ENCODE assay signal across 1 cellular context in the genomic region with DNA sequence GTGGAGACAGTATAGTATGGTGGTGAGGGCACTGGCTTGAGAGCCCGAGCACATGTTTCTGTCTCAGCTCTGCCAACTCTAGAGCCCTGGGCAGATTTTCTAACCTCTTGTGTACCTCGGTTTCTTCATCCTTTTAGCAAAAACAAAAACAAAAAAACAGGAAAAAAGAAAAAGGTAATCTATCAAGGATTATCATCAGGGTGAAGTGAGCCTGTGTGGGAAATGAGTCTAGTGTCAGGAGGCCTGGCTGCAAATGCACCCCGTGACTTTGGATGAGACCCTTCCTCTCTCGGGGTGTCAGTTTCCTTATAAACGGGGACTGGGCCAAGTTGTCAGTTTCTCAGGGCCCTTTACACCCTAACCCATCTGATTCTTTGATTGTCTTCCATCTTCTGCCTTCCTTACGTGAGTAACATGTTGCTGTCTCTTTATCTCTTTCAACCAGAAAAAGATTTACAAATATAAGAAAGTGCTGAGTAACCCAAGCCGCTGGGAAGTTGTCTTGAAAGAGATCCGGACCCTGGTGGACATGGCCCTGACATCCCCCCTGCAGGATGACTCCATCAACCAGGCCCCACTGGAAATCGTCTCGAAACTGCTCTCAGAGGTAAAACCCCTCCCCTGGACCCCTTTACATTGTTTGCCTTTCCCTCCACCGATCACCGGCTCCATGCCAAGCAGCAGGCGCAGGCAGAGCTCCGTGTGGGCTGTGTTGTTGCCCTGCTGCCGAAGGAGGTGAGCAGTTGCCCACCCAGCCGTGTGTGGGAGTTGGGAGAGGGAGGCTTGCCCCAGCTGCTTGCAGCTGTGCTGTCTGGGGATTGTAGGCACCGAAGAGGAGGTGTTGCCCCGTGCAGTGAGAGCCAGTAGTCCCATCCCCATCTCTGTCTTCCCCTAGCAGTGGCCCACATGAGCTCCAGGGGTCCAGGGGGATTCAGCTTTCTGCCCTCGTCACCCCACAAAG.
TF ChIP-seq lines count a peak whose summit lies in the region.

No MANE protein-coding gene starts in this region.

TF ChIP-seq in K562, 482 proteins besides CTCF, POLR2A, EP300 and RAD21 (continued from another document):
- TF ChIP-seq DPF2 (IDR thresholded peaks at IDR 0.05) (peak; percentile 96), CLOCK (CRISPR knock-in tag; IDR thresholded peaks at IDR 0.05; ENCODE audit: borderline replicate concordance) (no peak), MTA2 (IDR thresholded peaks at IDR 0.05; ENCODE audit: low read depth) (peak; percentile 70), MAZ (CRISPR knock-in tag; conservative IDR thresholded peaks at IDR 0.05 in 1 of 2, IDR thresholded peaks at IDR 0.05 in 1 of 2) (peak; percentile 45 to 57; a peak in 1 of 4 replicates), HIVEP1 (CRISPR knock-in tag; IDR thresholded peaks at IDR 0.05) (no peak; the same call in 1 of the 2 replicates), PRMT5 (CRISPR knock-in tag; IDR thresholded peaks at IDR 0.05) (no peak), RCOR1 (IDR thresholded peaks at IDR 0.05; ENCODE audit: borderline replicate concordance in 1 of 2, low read depth in 2 of 2, low read length in 2 of 2) (peak; percentile 79 to 92; a peak in 3 of 4 replicates), BHLHE40 (IDR thresholded peaks at IDR 0.05; ENCODE audit: low read length) (peak; percentile 37), MTA3 (IDR thresholded peaks at IDR 0.05; ENCODE audit: borderline replicate concordance) (peak; percentile 45; the same call in 1 of the 2 replicates), PBX2 (CRISPR knock-in tag; IDR thresholded peaks at IDR 0.05; ENCODE audit: low read depth) (no peak), PBX2 (tag; conservative IDR thresholded peaks at IDR 0.05; ENCODE audit: low read depth) (no peak; the same call in none of the 2 replicates), SOX6 (IDR thresholded peaks at IDR 0.05) (peak; percentile 78), ZNF644 (tag; IDR thresholded peaks at IDR 0.05; ENCODE audit: low read depth) (peak; percentile 74), MBD2 (IDR thresholded peaks at IDR 0.05; ENCODE audit: borderline replicate concordance, low read depth) (no peak; the same call in 1 of the 2 replicates), XRCC4 (IDR thresholded peaks at IDR 0.05; ENCODE audit: extremely low read depth, insufficient read depth, insufficient read length) (no peak), TBP (optimal IDR thresholded peaks at IDR 0.05; ENCODE audit: low read depth, low read length) (no peak), VEZF1 (CRISPR knock-in tag; IDR thresholded peaks at IDR 0.05) (peak; percentile 54; the same call in 1 of the 2 replicates), CTBP1 (IDR thresholded peaks at IDR 0.05; ENCODE audit: borderline replicate concordance) (peak; percentile 46), CXXC5 (CRISPR knock-in tag; IDR thresholded peaks at IDR 0.05) (peak; percentile 40), TCF7L2 (IDR thresholded peaks at IDR 0.05; ENCODE audit: low read depth, low read length) (no peak)
- TF ChIP-seq, protein P1, sequence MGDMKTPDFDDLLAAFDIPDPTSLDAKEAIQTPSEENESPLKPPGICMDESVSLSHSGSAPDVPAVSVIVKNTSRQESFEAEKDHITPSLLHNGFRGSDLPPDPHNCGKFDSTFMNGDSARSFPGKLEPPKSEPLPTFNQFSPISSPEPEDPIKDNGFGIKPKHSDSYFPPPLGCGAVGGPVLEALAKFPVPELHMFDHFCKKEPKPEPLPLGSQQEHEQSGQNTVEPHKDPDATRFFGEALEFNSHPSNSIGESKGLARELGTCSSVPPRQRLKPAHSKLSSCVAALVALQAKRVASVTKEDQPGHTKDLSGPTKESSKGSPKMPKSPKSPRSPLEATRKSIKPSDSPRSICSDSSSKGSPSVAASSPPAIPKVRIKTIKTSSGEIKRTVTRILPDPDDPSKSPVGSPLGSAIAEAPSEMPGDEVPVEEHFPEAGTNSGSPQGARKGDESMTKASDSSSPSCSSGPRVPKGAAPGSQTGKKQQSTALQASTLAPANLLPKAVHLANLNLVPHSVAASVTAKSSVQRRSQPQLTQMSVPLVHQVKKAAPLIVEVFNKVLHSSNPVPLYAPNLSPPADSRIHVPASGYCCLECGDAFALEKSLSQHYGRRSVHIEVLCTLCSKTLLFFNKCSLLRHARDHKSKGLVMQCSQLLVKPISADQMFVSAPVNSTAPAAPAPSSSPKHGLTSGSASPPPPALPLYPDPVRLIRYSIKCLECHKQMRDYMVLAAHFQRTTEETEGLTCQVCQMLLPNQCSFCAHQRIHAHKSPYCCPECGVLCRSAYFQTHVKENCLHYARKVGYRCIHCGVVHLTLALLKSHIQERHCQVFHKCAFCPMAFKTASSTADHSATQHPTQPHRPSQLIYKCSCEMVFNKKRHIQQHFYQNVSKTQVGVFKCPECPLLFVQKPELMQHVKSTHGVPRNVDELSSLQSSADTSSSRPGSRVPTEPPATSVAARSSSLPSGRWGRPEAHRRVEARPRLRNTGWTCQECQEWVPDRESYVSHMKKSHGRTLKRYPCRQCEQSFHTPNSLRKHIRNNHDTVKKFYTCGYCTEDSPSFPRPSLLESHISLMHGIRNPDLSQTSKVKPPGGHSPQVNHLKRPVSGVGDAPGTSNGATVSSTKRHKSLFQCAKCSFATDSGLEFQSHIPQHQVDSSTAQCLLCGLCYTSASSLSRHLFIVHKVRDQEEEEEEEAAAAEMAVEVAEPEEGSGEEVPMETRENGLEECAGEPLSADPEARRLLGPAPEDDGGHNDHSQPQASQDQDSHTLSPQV (IDR thresholded peaks at IDR 0.05) = peak; percentile 72; the same call in 1 of the 2 replicates
- TF ChIP-seq, protein P2, sequence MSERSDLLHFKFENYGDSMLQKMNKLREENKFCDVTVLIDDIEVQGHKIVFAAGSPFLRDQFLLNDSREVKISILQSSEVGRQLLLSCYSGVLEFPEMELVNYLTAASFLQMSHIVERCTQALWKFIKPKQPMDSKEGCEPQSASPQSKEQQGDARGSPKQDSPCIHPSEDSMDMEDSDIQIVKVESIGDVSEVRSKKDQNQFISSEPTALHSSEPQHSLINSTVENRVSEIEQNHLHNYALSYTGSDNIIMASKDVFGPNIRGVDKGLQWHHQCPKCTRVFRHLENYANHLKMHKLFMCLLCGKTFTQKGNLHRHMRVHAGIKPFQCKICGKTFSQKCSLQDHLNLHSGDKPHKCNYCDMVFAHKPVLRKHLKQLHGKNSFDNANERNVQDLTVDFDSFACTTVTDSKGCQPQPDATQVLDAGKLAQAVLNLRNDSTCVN (CRISPR knock-in tag; IDR thresholded peaks at IDR 0.05) = 0 out of 2 replicates have a peak, but pooled peaks have one; percentile 6
- TF ChIP-seq, protein P3, sequence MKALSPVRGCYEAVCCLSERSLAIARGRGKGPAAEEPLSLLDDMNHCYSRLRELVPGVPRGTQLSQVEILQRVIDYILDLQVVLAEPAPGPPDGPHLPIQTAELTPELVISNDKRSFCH (CRISPR knock-in tag; IDR thresholded peaks at IDR 0.05) = no peak
- TF ChIP-seq, protein P3 (tag; IDR thresholded peaks at IDR 0.05) = no peak
